ENCODE assay signal across 8 cellular contexts in genomic region chr15:76056931-76057330, GRCh38. TPM values are rescaled to one million over a fixed set of nuclear protein-coding genes. Genes with fewer than 3 reads are reported as not detected.
DNase-seq lines count a peak whose midpoint lies in the region; ATAC-seq, FAIRE-seq and TF ChIP-seq lines count a peak whose summit lies in the region.

No MANE protein-coding gene starts in this region.

- peaks cover 4% of the 10 kb centered on the region for H3K27me3 Mint-ChIP-seq in Caco-2 (ENCODE audit: insufficient read depth, unreplicated experiment)

- H2BK20ac ChIP-seq in H1 (ENCODE audit: low read length): no peak overlapping the region

- no peak overlapping the region for H3K56ac ChIP-seq in H1 (replicated peaks; ENCODE audit: insufficient read length, low read depth, low read length)

- H2AK5ac ChIP-seq in H1 (ENCODE audit: low read depth, low read length): no peak overlapping the region

- TF ChIP-seq POLR2A in H1 (IDR thresholded peaks at IDR 0.05; ENCODE audit: control extremely low read depth in 1 of 2, low read depth in 2 of 2, low read length in 2 of 2): no peak
- TF ChIP-seq POLR2A in testis (IDR thresholded peaks at IDR 0.05): no peak

- no TSS peak for BruUV-seq in Caco-2 (replicated peaks; lab: Mats Ljungman, UMichigan)

- H3K4ac ChIP-seq in H1 (replicated peaks; ENCODE audit: insufficient read length, low read depth, low read length): no peak overlapping the region

- no peak overlapping the region for H3K14ac ChIP-seq in H1 (ENCODE audit: insufficient read length)

- no peak for TF ChIP-seq CTCF in Caco-2 (IDR thresholded peaks at IDR 0.05; ENCODE audit: insufficient read depth in 1 of 2, low read depth in 1 of 2, low read length in 1 of 2, severe bottlenecking in 1 of 2, unreplicated experiment in 1 of 2)
- TF ChIP-seq CTCF in GM20000 (IDR thresholded peaks at IDR 0.05; ENCODE audit: extremely low read depth, missing control alignments): no peak
- no peak for TF ChIP-seq CTCF in H1 (IDR thresholded peaks at IDR 0.05; ENCODE audit: control extremely low read depth in 1 of 3, insufficient read depth in 1 of 3, low read depth in 1 of 3, low read length in 3 of 3)
- TF ChIP-seq CTCF in heart right ventricle (IDR thresholded peaks at IDR 0.05): no peak
- TF ChIP-seq CTCF in testis (IDR thresholded peaks at IDR 0.05): no peak

- no peaks in the 10 kb centered on the region for H3K9me3 Mint-ChIP-seq in Caco-2 (ENCODE audit: unreplicated experiment)

- H2AFZ ChIP-seq in H1 (ENCODE audit: low read length): no peak overlapping the region; the same call in 1 of the 2 replicates

- POLR2A ChIA-PET in Caco-2 (lab: Charles Lee): no interaction called here
- POLR2A ChIA-PET in H1 (lab: Charles Lee; ENCODE audit: partially characterized antibody): no interaction called here

- no peak overlapping the region for H4K8ac ChIP-seq in H1 (ENCODE audit: extremely low read depth, insufficient read depth, low read length)

- H3K18ac ChIP-seq in H1 (ENCODE audit: extremely low read depth, low read length): no peak overlapping the region

- WGBS in H1 (ENCODE audit: extremely low coverage in 1 of 2, insufficient coverage in 1 of 2, insufficient read length in 1 of 2, insufficient replicate concordance in 2 of 2, low coverage in 1 of 2, low lambda C conversion rate in 2 of 2, missing lambda C conversion rate in 1 of 2), 2 experiments: 57% methylated on average over 3 of the region's 3 CpGs; no CpG with 5 or more reads in 1 of the 2 experiments
- 14 to 20% methylated on average over 3 of the region's 3 CpGs for WGBS in heart right ventricle, 2 donors
- 18 to 23% methylated on average over 3 of the region's 3 CpGs for WGBS in testis, 2 donors

- no peaks in the 10 kb centered on the region for H3K79me1 ChIP-seq in H1 (ENCODE audit: low read depth, low read length)

- H4K20me1 ChIP-seq in H1 (replicated peaks in 1 of 2; ENCODE audit: control insufficient read depth in 1 of 2, insufficient read depth in 2 of 2, low read length in 2 of 2): no peaks in the 10 kb centered on the region

- no peak overlapping the region for H3K23ac ChIP-seq in H1 (ENCODE audit: insufficient read length)

- no peak overlapping the region for H4K5ac ChIP-seq in H1 (ENCODE audit: insufficient read length, low read depth, low read length)

- H3K4me3 ChIP-seq in Caco-2 (ENCODE audit: low read depth, low read length) (no peak overlapping the region), H1 (ENCODE audit: extremely low read depth in 1 of 4, insufficient read depth in 2 of 4, low read depth in 3 of 4, low read length in 4 of 4) (0 out of 8 replicates have a peak overlapping the region, but pooled peaks of 1 of the 4 experiments have one; percentile 16), heart right ventricle (peak overlapping the region in 1 of 10 donors; percentile 4), testis (no peak overlapping the region)

- H2BK15ac ChIP-seq in H1 (ENCODE audit: low read length): no peak overlapping the region

- no peak for FAIRE-seq in H1 (lab: Jason Lieb, UNC)

- no peaks in the 10 kb centered on the region for H3K79me2 ChIP-seq in H1 (ENCODE audit: control insufficient read depth in 1 of 2, insufficient read depth in 2 of 2, low read length in 2 of 2)

- H3K36me3 ChIP-seq in Caco-2 (ENCODE audit: control insufficient read depth, insufficient read depth, low read length) (no peaks in the 10 kb centered on the region), H1 (ENCODE audit: control insufficient read depth in 2 of 4, insufficient read depth in 4 of 4, low read length in 3 of 4) (no peaks in the 10 kb centered on the region), heart right ventricle (no peaks in the 10 kb centered on the region), testis (ENCODE audit: low read depth, missing control alignments) (no peaks in the 10 kb centered on the region)

- H3K9me3 ChIP-seq in Caco-2 (no peaks in the 10 kb centered on the region), H1 (ENCODE audit: insufficient read depth in 2 of 2, low read depth in 1 of 2, low read length in 1 of 2) (no peaks in the 10 kb centered on the region), heart right ventricle (no peaks in the 10 kb centered on the region), testis (no peaks in the 10 kb centered on the region)

- no peak for TF ChIP-seq RAD21 in H1 (IDR thresholded peaks at IDR 0.05 in 1 of 2, conservative IDR thresholded peaks at IDR 0.05 in 1 of 2; ENCODE audit: low read depth in 2 of 2, low read length in 2 of 2)

- no peaks in the 10 kb centered on the region for H3K36me3 Mint-ChIP-seq in Caco-2 (ENCODE audit: insufficient read depth, unreplicated experiment)

- peak overlapping the region; percentile 41 for H3K4me3 Mint-ChIP-seq in Caco-2 (ENCODE audit: unreplicated experiment)

- DNase-seq in Caco-2 (no peak), GM20000 (ENCODE audit: low spot score) (peak; percentile 56), HT-29 (ENCODE audit: low spot score) (peak; percentile 9), H1 (ENCODE audit: low read depth in 1 of 2, low spot score in 2 of 2) (no peak), heart right ventricle (no peak), COR-L47 (lab: John Stamatoyannopoulos, UW) (no peak), epidermal melanocyte (ENCODE audit: insufficient read length, low spot score) (no peak), testis (no peak)

- H3K27ac ChIP-seq in H1 (ENCODE audit: low read depth, low read length): no peak overlapping the region
- H3K27ac ChIP-seq in heart right ventricle: no peak overlapping the region
- no peak overlapping the region for H3K27ac ChIP-seq in testis

- no peak overlapping the region for H4K91ac ChIP-seq in H1 (replicated peaks; ENCODE audit: insufficient read length, low read length)

- peaks cover 8% of the 10 kb centered on the region for H3K4me1 Mint-ChIP-seq in Caco-2 (ENCODE audit: low read depth, unreplicated experiment)

- H2BK5ac ChIP-seq in H1 (ENCODE audit: low read depth, low read length): no peak overlapping the region

- intact Hi-C loops in Caco-2 (cut with micrococcal nuclease; ENCODE audit: unreplicated experiment): loop anchor here (1.0 to 10.0 kb wide), 4 partner anchors 82 to 247 kb away; no protein-coding TSS in a partner anchor
- intact Hi-C loops in heart right ventricle (cut with DNase I): loop anchor here in 5 of 10 donors (1.0 to 10.0 kb wide), 3 partner anchors 80 to 88 kb away; no protein-coding TSS in a partner anchor
- intact Hi-C loops in testis (cut with DNase I; ENCODE audit: low total_unique reads): no loop called here

- peaks cover 4% of the 10 kb centered on the region; the same call in 1 of the 2 replicates for H3K4me1 ChIP-seq in Caco-2
- peaks cover 0 to 16% (median 6%) of the 10 kb centered on the region in 4 experiments; a peak in 6 of 7 replicates for H3K4me1 ChIP-seq in H1 (replicated peaks in 1 of 4; ENCODE audit: control insufficient read depth in 3 of 4, insufficient read depth in 4 of 4, low read length in 3 of 4)
- H3K4me1 ChIP-seq in heart right ventricle: peaks cover 0 to 26% (median 11%) of the 10 kb centered on the region in 9 donors
- no peaks in the 10 kb centered on the region for H3K4me1 ChIP-seq in testis

- peak overlapping the region; percentile 1 to 50; a peak in 2 of 4 replicates for H3K4me2 ChIP-seq in H1 (ENCODE audit: insufficient read depth in 1 of 2, low read depth in 2 of 2, low read length in 2 of 2)

- no peak overlapping the region for H3K9ac ChIP-seq in H1 (replicated peaks in 1 of 4; ENCODE audit: extremely low read depth in 1 of 4, low read depth in 3 of 4, low read length in 3 of 4)

- TF ChIP-seq EP300 in H1 (IDR thresholded peaks at IDR 0.05; ENCODE audit: borderline replicate concordance in 1 of 2, low read depth in 2 of 2, low read length in 2 of 2): no peak

- no peaks in the 10 kb centered on the region for H3K27me3 ChIP-seq in Caco-2 (replicated peaks; ENCODE audit: control insufficient read depth, insufficient read depth, low read length)
- H3K27me3 ChIP-seq in H1 (replicated peaks in 1 of 4; ENCODE audit: control insufficient read depth in 3 of 4, extremely low read depth in 1 of 4, insufficient read depth in 3 of 4, low read length in 3 of 4): peaks cover 0 to 14% (median 3%) of the 10 kb centered on the region in 4 experiments; a peak in 5 of 7 replicates
- H3K27me3 ChIP-seq in heart right ventricle: peaks cover 0 to 88% (median 60%) of the 10 kb centered on the region in 7 donors
- H3K27me3 ChIP-seq in testis: no peaks in the 10 kb centered on the region

- no peak overlapping the region for H2BK120ac ChIP-seq in H1 (replicated peaks; ENCODE audit: low read depth, low read length)

- CTCF ChIA-PET in Caco-2 (lab: Charles Lee) (interaction anchor here (0.6 to 5.9 kb wide), 9 partner anchors 8 to 247 kb away, joined by 3 to 125 read pairs (median 5); no protein-coding TSS in a partner anchor), H1 (lab: Charles Lee; ENCODE audit: partially characterized antibody) (interaction anchor here (0.5 to 5.9 kb wide), 26 partner anchors 9 to 247 kb away, joined by 3 to 164 read pairs (median 5); no protein-coding TSS in a partner anchor)

- H3K27ac Mint-ChIP-seq in Caco-2 (ENCODE audit: unreplicated experiment): no peak overlapping the region

- peaks cover 5% of the 10 kb centered on the region; the same call in 1 of the 2 replicates for H3K23me2 ChIP-seq in H1 (ENCODE audit: low read depth, low read length)

- ATAC-seq in heart right ventricle: no peak

- H2BK12ac ChIP-seq in H1 (ENCODE audit: low read depth, low read length): no peak overlapping the region

RNA-seq across cellular contexts. Expression of gene TMEM266, which starts 2.9 kb away (rescaled TPM):
- total RNA-seq in Caco-2 (2022) (0.27 and 0.28 TPM in 2 replicates), heart right ventricle (under 1 TPM in 8 of 10 donors, not detected in 2; 0.09 to 0.30 (median 0.15) TPM), testis (10 to 100 TPM in 1 of 2 donors, 1 to 10 TPM in 1; 6.0 to 12.4 TPM)
- total RNA-seq in HT-29 (2014; rRNA removed; shearing (Covaris generic)): not detected in 2 replicates
- total RNA-seq in H1 (2021; fragmentation: NEBNext Ultra II Directional; extraction: Animal tissue kit (Norgen Biotek cat#: 25700)): 1.7 and 2.6 TPM in 2 replicates
- polyA plus RNA-seq in H1 (2011; rRNA removed) (2.5 and 2.6 TPM in 2 replicates), heart right ventricle (under 1 TPM in 1 of 2 donors, not detected in 1; 0.01 TPM), testis (ENCODE audit: insufficient read depth, low read depth, low replicate concordance) (4.2 TPM)
- 2.4 TPM for polyA plus RNA-seq in H1 (2011; cell fraction: cytosol; rRNA removed)
- 3.4 TPM for polyA plus RNA-seq in H1 (2011; cell fraction: nucleus; rRNA removed)
- 2.4 to 3.6 TPM (median 3.2 TPM) in 4 replicates for polyA plus RNA-seq in H1 (2012, experiment 1 of 2)
- polyA plus RNA-seq in H1 (2012, experiment 2 of 2): 3.1 TPM
- 2.0 TPM for polyA plus RNA-seq in H1 (2013, experiment 1 of 2)
- polyA plus RNA-seq in H1 (2013, experiment 2 of 2): 2.1 TPM
- polyA minus RNA-seq in H1 (2011; rRNA and poly(A)+ RNA removed): 2.2 and 2.4 TPM in 2 replicates
- polyA minus RNA-seq in H1 (2011; cell fraction: cytosol; rRNA and poly(A)+ RNA removed): 2.8 TPM
- 1.4 TPM for polyA minus RNA-seq in H1 (2011; cell fraction: nucleus; rRNA and poly(A)+ RNA removed)

RNA-seq across cellular contexts. Expression of gene NRG4, which starts 44.7 kb away (rescaled TPM):
- total RNA-seq in Caco-2 (2022): 0.95 and 2.5 TPM in 2 replicates
- total RNA-seq in HT-29 (2014; rRNA removed; shearing (Covaris generic)): 0.31 TPM in 1 of 2 replicates, not detected in the other
- total RNA-seq in H1 (2021; fragmentation: NEBNext Ultra II Directional; extraction: Animal tissue kit (Norgen Biotek cat#: 25700)): not detected in 2 replicates
- polyA plus RNA-seq in H1 (2011; rRNA removed): 0.02 and 0.24 TPM in 2 replicates
- 0.08 TPM for polyA plus RNA-seq in H1 (2011; cell fraction: cytosol; rRNA removed)
- not detected for polyA plus RNA-seq in H1 (2011; cell fraction: nucleus; rRNA removed)
- 0.56 to 1.3 TPM (median 0.67 TPM) in 4 replicates for polyA plus RNA-seq in H1 (2012, experiment 1 of 2)
- not detected for polyA plus RNA-seq in H1 (2012, experiment 2 of 2)
- 0.18 TPM for polyA plus RNA-seq in H1 (2013, experiment 1 of 2)
- polyA plus RNA-seq in H1 (2013, experiment 2 of 2): 0.11 TPM
- not detected in 2 replicates for polyA minus RNA-seq in H1 (2011; rRNA and poly(A)+ RNA removed)
- polyA minus RNA-seq in H1 (2011; cell fraction: cytosol; rRNA and poly(A)+ RNA removed): not detected
- not detected for polyA minus RNA-seq in H1 (2011; cell fraction: nucleus; rRNA and poly(A)+ RNA removed)
- total RNA-seq in heart right ventricle: under 1 TPM in 1 of 10 donors, not detected in 9; 0.19 TPM
- not detected for polyA plus RNA-seq in heart right ventricle
- 10 to 100 TPM; 10.8 to 14.6 TPM for total RNA-seq in testis
- polyA plus RNA-seq in testis (ENCODE audit: insufficient read depth, low read depth, low replicate concordance): 21.2 TPM

Comparison
In these comparisons a context has a peak if more than half of its experiments do, and no peak if none do; other contexts are left out.
1. DNase-seq: peak in GM20000 (single experiment) and HT-29 (single experiment); none in Caco-2 (0 of 2), H1 (0 of 2), heart right ventricle (0 of 2), COR-L47 (single experiment), epidermal melanocyte (single experiment) and testis (single experiment).